Comparison of ENCODE assay signal across 9 cellular contexts in genomic region chr7:76443846-76444245, GRCh38. TPM values are rescaled to one million over a fixed set of nuclear protein-coding genes. Genes with fewer than 3 reads are reported as not detected.
DNase-seq lines count a peak whose midpoint lies in the region; ATAC-seq and TF ChIP-seq lines count a peak whose summit lies in the region.
"Not testable (repeated sequence)": the region's sequence is repeated elsewhere in the genome, so short reads cannot be mapped to it uniquely, and the experiment has no call there.
"Had no signal": no experiment of that assay in that cellular context is flagged by ENCODE, and none has a peak within 500 bp of the region (broad histone marks: within the 10 kb centered on the region; RNA-seq: fewer than 3 reads in every experiment).

No MANE protein-coding gene starts in this region.

- not testable (repeated sequence) for H3K4me3 ChIP-seq in RWPE2 (ENCODE audit: severe bottlenecking)

- H3K9me3 Mint-ChIP-seq in activated CD8-positive, alpha-beta T cell treated with anti-CD3 and anti-CD28 coated beads for 36 hours; activated naive CD4-positive, alpha-beta T cell treated with anti-CD3 and anti-CD28 coated beads, Interleukin-2, amount 50 U/mL, for 72 hours; immature natural killer cell; stimulated activated naive CD8-positive, alpha-beta T cell treated with anti-CD3 and anti-CD28 coated beads, Interleukin-15, Interleukin-2, amounts not matched to agents 100 ng/mL and 50 ng/mL, for 24 hours: not testable (repeated sequence)

- not testable (repeated sequence) for H3K36me3 ChIP-seq in RWPE2 (ENCODE audit: low read depth)

- H3K27me3 Mint-ChIP-seq in activated CD8-positive, alpha-beta T cell treated with anti-CD3 and anti-CD28 coated beads for 36 hours; immature natural killer cell (ENCODE audit: low read depth in 3 of 3); stimulated activated naive CD8-positive, alpha-beta T cell treated with anti-CD3 and anti-CD28 coated beads, Interleukin-15, Interleukin-2, amounts not matched to agents 100 ng/mL and 50 ng/mL, for 24 hours: not testable (repeated sequence)

- peaks cover 13% of the 10 kb centered on the region for H3K4me1 Mint-ChIP-seq in activated CD8-positive, alpha-beta T cell treated with anti-CD3 and anti-CD28 coated beads for 36 hours (ENCODE audit: low read depth)
- H3K4me1 Mint-ChIP-seq in immature natural killer cell; stimulated activated naive CD8-positive, alpha-beta T cell treated with anti-CD3 and anti-CD28 coated beads, Interleukin-15, Interleukin-2, amounts not matched to agents 100 ng/mL and 50 ng/mL, for 24 hours (ENCODE audit: low read depth): not testable (repeated sequence)

- TF ChIP-seq CTCF in RWPE2 (IDR thresholded peaks at IDR 0.05; ENCODE audit: poor library complexity, severe bottlenecking); activated CD8-positive, alpha-beta T cell treated with anti-CD3 and anti-CD28 coated beads for 36 hours (IDR thresholded peaks at IDR 0.05): not testable (repeated sequence)

- not testable (repeated sequence) for H3K27me3 ChIP-seq in RWPE2 (ENCODE audit: insufficient read depth, poor library complexity, severe bottlenecking)

- not testable (repeated sequence) for H3K9me3 ChIP-seq in RWPE2 (ENCODE audit: severe bottlenecking)

- not testable (repeated sequence) for H3K4me1 ChIP-seq in RWPE2 (ENCODE audit: insufficient read depth, poor library complexity, severe bottlenecking)

- POLR2A ChIA-PET in activated CD8-positive, alpha-beta T cell treated with anti-CD3 and anti-CD28 coated beads for 36 hours (lab: Charles Lee) = not testable (repeated sequence)

- intact Hi-C loops in activated CD8-positive, alpha-beta T cell treated with anti-CD3 and anti-CD28 coated beads for 36 hours (cut with micrococcal nuclease) = not testable (repeated sequence)

- not testable (repeated sequence) for H3K36me3 Mint-ChIP-seq in activated CD8-positive, alpha-beta T cell treated with anti-CD3 and anti-CD28 coated beads for 36 hours (ENCODE audit: low read depth); activated naive CD4-positive, alpha-beta T cell treated with anti-CD3 and anti-CD28 coated beads, Interleukin-2, amount 50 U/mL, for 72 hours; immature natural killer cell; stimulated activated naive CD8-positive, alpha-beta T cell treated with anti-CD3 and anti-CD28 coated beads, Interleukin-15, Interleukin-2, amounts not matched to agents 100 ng/mL and 50 ng/mL, for 24 hours (ENCODE audit: low read depth)

- peak overlapping the region; percentile 58 for H3K27ac Mint-ChIP-seq in activated CD8-positive, alpha-beta T cell treated with anti-CD3 and anti-CD28 coated beads for 36 hours
- H3K27ac Mint-ChIP-seq in activated naive CD4-positive, alpha-beta T cell treated with anti-CD3 and anti-CD28 coated beads, Interleukin-2, amount 50 U/mL, for 72 hours = peak overlapping the region in 1 of 2 donors; percentile 92
- not testable (repeated sequence) for H3K27ac Mint-ChIP-seq in immature natural killer cell
- peak overlapping the region; percentile 70 for H3K27ac Mint-ChIP-seq in stimulated activated naive CD8-positive, alpha-beta T cell treated with anti-CD3 and anti-CD28 coated beads, Interleukin-15, Interleukin-2, amounts not matched to agents 100 ng/mL and 50 ng/mL, for 24 hours

- not testable (repeated sequence) for H3K4me3 Mint-ChIP-seq in activated CD8-positive, alpha-beta T cell treated with anti-CD3 and anti-CD28 coated beads for 36 hours; immature natural killer cell; stimulated activated naive CD8-positive, alpha-beta T cell treated with anti-CD3 and anti-CD28 coated beads, Interleukin-15, Interleukin-2, amounts not matched to agents 100 ng/mL and 50 ng/mL, for 24 hours

- peak overlapping the region; percentile 60 for H3K27ac ChIP-seq in RWPE2 (ENCODE audit: poor library complexity, severe bottlenecking)

- DNase-seq in DMS53 (lab: John Stamatoyannopoulos, UW) (peak; percentile 35), M059J (ENCODE audit: low read depth) (peak; percentile 36), immature natural killer cell (peak in 2 of 3 donors; percentile 12 to 19)
- not testable (repeated sequence) for DNase-seq in RWPE2 (ENCODE audit: low spot score); activated naive CD4-positive, alpha-beta T cell treated with anti-CD3 and anti-CD28 coated beads, Interleukin-2, amount 50 U/mL, for 72 hours (ENCODE audit: low spot score in 2 of 2)
- peak; percentile 32 for DNase-seq in activated CD8-positive, alpha-beta T cell treated with anti-CD3 and anti-CD28 coated beads for 36 hours

- peak; percentile 34 for ATAC-seq in GM21786 (IDR thresholded peaks at IDR 0.05; ENCODE audit: unreplicated experiment)
- not testable (repeated sequence) for ATAC-seq in RWPE2 (ENCODE audit: low read depth)
- peak; percentile 43 for ATAC-seq in activated CD8-positive, alpha-beta T cell treated with anti-CD3 and anti-CD28 coated beads for 36 hours
- peak; percentile 51 to 71 for ATAC-seq in activated naive CD4-positive, alpha-beta T cell treated with anti-CD3 and anti-CD28 coated beads, Interleukin-2, amount 50 U/mL, for 72 hours

- CTCF ChIA-PET in activated CD8-positive, alpha-beta T cell treated with anti-CD3 and anti-CD28 coated beads for 36 hours (lab: Charles Lee) = not testable (repeated sequence)

RNA-seq across cellular contexts. Expression of gene DTX2, which starts 17.7 kb away (rescaled TPM):
- 14.1 and 21.9 TPM in 2 replicates for total RNA-seq in M059J (2014; rRNA removed; shearing (Covaris generic))
- 10 to 100 TPM; 20.5 to 20.8 TPM for total RNA-seq in activated CD8-positive, alpha-beta T cell treated with anti-CD3 and anti-CD28 coated beads for 36 hours
- total RNA-seq in activated naive CD4-positive, alpha-beta T cell treated with anti-CD3 and anti-CD28 coated beads, Interleukin-2, amount 50 U/mL, for 72 hours = 10 to 100 TPM; 22.3 to 28.5 TPM
- polyA plus RNA-seq in immature natural killer cell = 10 to 100 TPM in 1 of 3 donors, 1 to 10 TPM in 2; 5.2 to 15.3 (median 9.1) TPM

RNA-seq across cellular contexts. Expression of gene ZP3, which starts 19.1 kb away (rescaled TPM):
- total RNA-seq in M059J (2014; rRNA removed; shearing (Covaris generic)) = 1.9 and 3.6 TPM in 2 replicates
- total RNA-seq in activated CD8-positive, alpha-beta T cell treated with anti-CD3 and anti-CD28 coated beads for 36 hours = 10 to 100 TPM; 12.2 to 13.4 TPM
- 10 to 100 TPM in 1 of 2 donors, 1 to 10 TPM in 1; 7.9 to 19.2 TPM for total RNA-seq in activated naive CD4-positive, alpha-beta T cell treated with anti-CD3 and anti-CD28 coated beads, Interleukin-2, amount 50 U/mL, for 72 hours
- 1 to 10 TPM in 1 of 3 donors, under 1 TPM in 1, not detected in 1; 0.49 to 5.0 TPM for polyA plus RNA-seq in immature natural killer cell
- total RNA-seq: left ventricle myocardium superior had no signal

RNA-seq across cellular contexts. Expression of gene SSC4D, which starts 34.3 kb away (rescaled TPM):
- total RNA-seq in M059J (2014; rRNA removed; shearing (Covaris generic)) = 0.39 and 0.44 TPM in 2 replicates
- total RNA-seq in activated CD8-positive, alpha-beta T cell treated with anti-CD3 and anti-CD28 coated beads for 36 hours = under 1 TPM; 0.67 to 0.68 TPM
- total RNA-seq in activated naive CD4-positive, alpha-beta T cell treated with anti-CD3 and anti-CD28 coated beads, Interleukin-2, amount 50 U/mL, for 72 hours = under 1 TPM; 0.61 to 0.62 TPM
- under 1 TPM in 2 of 3 donors, not detected in 1; 0.46 to 0.66 TPM for polyA plus RNA-seq in immature natural killer cell
